In the genomic region with DNA sequence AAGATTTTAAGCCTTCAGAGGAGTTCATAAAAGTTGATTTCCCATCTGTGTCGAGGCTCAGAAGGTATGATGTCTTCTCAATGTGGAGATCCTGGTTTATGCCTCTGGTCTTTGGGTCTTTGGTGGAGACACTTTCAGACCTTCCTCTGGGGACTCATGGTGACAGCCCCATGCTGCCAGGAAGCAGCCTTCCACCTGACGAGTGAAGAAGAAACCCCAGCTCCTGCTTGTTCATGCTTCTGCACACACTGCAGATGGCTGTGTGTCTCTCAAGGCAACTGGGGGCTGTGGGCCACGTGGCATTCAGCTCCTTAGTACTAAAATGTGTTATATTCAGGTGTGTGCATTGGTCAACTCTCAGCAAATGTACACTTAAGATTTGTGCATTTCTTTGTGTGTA, we compare ENCODE assay signal across 22 cellular contexts.
"Had no signal": no experiment of that assay in that cellular context is flagged by ENCODE, and none has a peak within 500 bp of the region (broad histone marks: within the 10 kb centered on the region; RNA-seq: fewer than 3 reads in every experiment).

No MANE protein-coding gene starts in this region.

- DNase-seq: activated B cell treated with CpG ODN at 0.5 μM for 24 hours; activated CD4-positive, alpha-beta T cell treated with anti-CD3 and anti-CD28 coated beads for 48 hours; activated CD4-positive, alpha-beta T cell treated with anti-CD3 and anti-CD28 coated beads, Interleukin-2, amount 50 U/mL, for 4 hours; activated CD8-positive, alpha-beta memory T cell treated with anti-CD3 and anti-CD28 coated beads, Interleukin-2, amount 50 U/mL, for 48 hours; activated CD8-positive, alpha-beta T cell treated with anti-CD3 and anti-CD28 coated beads, Interleukin-2, amount 10 ng/mL, durations not matched to agents 7 days and 5 days; activated naive CD4-positive, alpha-beta T cell treated with anti-CD3 and anti-CD28 coated beads, Interleukin-2, amount 50 U/mL, for 16 hours; activated naive CD8-positive, alpha-beta T cell treated with anti-CD3 and anti-CD28 coated beads, Interleukin-2, amount 10 ng/mL, durations not matched to agents 7 days and 5 days; activated T-cell treated with anti-CD3 and anti-CD28 coated beads, Interleukin-2, amount 50 U/mL, for 1 hour; adrenal gland; cerebellar nuclear complex; MM.1S; NCI-H1105; NCI-H1436 treated with DMSO at 0.1 percent for 48 hours; NCI-H187; NCI-H2081; NCI-H510A treated with DMSO at 0.1 percent for 48 hours; NCI-H69; NK-92 treated with Interleukin-12 subunit alpha and Interleukin-12 subunit beta, amount 100 ng/mL, for 24 hours; SIG-M5; T-cell; T-helper 2 cell; T1000 had no signal

- H3K4me3 ChIP-seq: adrenal gland had no signal

- ATAC-seq: activated CD8-positive, alpha-beta T cell treated with anti-CD3 and anti-CD28 coated beads, Interleukin-2, amount 10 ng/mL, durations not matched to agents 7 days and 5 days; T-cell had no signal
